16 cellular contexts compared by ENCODE assay signal in the genomic region with DNA sequence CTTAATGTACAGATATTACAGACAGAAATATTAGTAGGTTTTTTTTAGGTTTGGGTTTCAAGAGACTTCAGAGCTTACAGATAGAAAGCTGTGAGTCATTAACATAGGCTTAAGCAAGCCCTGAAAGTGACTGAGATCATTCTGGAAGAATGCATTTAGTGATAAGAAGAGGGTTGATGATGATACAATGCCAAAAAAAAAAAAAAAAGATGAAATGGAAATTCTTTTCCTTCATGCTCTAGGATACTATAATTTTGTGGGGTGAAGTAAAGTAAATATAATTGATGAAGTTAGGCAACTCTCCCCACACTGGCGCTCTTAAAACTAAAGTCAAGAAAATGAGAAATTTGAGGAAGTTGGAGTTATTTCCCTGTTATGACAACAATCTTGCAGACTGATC.
DNase-seq lines count a peak whose midpoint lies in the region; ATAC-seq and TF ChIP-seq lines count a peak whose summit lies in the region.
"Had no signal": no experiment of that assay in that cellular context is flagged by ENCODE, and none has a peak within 500 bp of the region (broad histone marks: within the 10 kb centered on the region; RNA-seq: fewer than 3 reads in every experiment).

No MANE protein-coding gene starts in this region.

- peaks cover 2% of the 10 kb centered on the region for H3K9me3 Mint-ChIP-seq in activated naive CD8-positive, alpha-beta T cell treated with anti-CD3 and anti-CD28 coated beads for 36 hours

- H3K27me3 Mint-ChIP-seq in activated naive CD8-positive, alpha-beta T cell treated with anti-CD3 and anti-CD28 coated beads for 36 hours, result no peaks in the 10 kb centered on the region
- H3K27me3 Mint-ChIP-seq: activated CD4-positive, alpha-beta T cell treated with anti-CD3 and anti-CD28 coated beads, Interleukin-2, amount 10 ng/mL, durations not matched to agents 24 days and 14 days; brain; T-cell had no signal

- POLR2A ChIA-PET in AG04450 (lab: Yijun Ruan, JAX), result interaction anchor here (0.6 to 0.9 kb wide), 3 partner anchors 22 to 1954 kb away, joined by 3 to 9 read pairs (median 6); no protein-coding TSS in a partner anchor

- H3K9me3 ChIP-seq in AG04450 (ENCODE audit: control insufficient read depth, insufficient read depth, low read length), result no peaks in the 10 kb centered on the region
- H3K9me3 ChIP-seq: prostate gland, upper lobe of right lung had no signal

- no peak overlapping the region for H3K4me3 Mint-ChIP-seq in activated naive CD8-positive, alpha-beta T cell treated with anti-CD3 and anti-CD28 coated beads for 36 hours
- H3K4me3 Mint-ChIP-seq: activated CD4-positive, alpha-beta T cell treated with anti-CD3 and anti-CD28 coated beads, Interleukin-2, amount 10 ng/mL, durations not matched to agents 24 days and 14 days; activated T-helper 1 cell treated with anti-CD3 and anti-CD28 coated beads, Interleukin-12 subunit alpha, Interleukin-12 subunit beta, Interleukin-2, Interleukin-4 antibody, amounts not matched to agents 30 ng/mL and 10 ng/mL and 1 ng/mL, durations not matched to agents 14 hours and 24 hours and 36 hours; brain; T-cell had no signal

- no peak for TF ChIP-seq CTCF in AG04450 (IDR thresholded peaks at IDR 0.05; ENCODE audit: low read depth, low read length)
- TF ChIP-seq CTCF in coronary artery (IDR thresholded peaks at IDR 0.05), result no peak

- H3K27me3 ChIP-seq in AG04450 (ENCODE audit: control insufficient read depth, insufficient read depth, low read length), result no peaks in the 10 kb centered on the region
- H3K27me3 ChIP-seq: upper lobe of right lung had no signal

- DNase-seq in AG04450 (ENCODE audit: low read depth, low spot score) (peak; percentile 63), HT1080 (ENCODE audit: low read depth) (peak; percentile 54), astrocyte of the hippocampus (ENCODE audit: low read depth, low spot score) (peak; percentile 58), iPS-NIHi7 (ENCODE audit: extremely low spot score) (peak; percentile 10), coronary artery (ENCODE audit: low spot score) (no peak)
- DNase-seq in activated CD4-positive, CD25-positive, alpha-beta regulatory T cell (lab: John Stamatoyannopoulos, UW), result no peak
- DNase-seq in activated naive CD8-positive, alpha-beta T cell treated with anti-CD3 and anti-CD28 coated beads for 36 hours, result no peak
- DNase-seq: activated CD4-positive, alpha-beta T cell treated with anti-CD3 and anti-CD28 coated beads, Interleukin-2, amount 10 ng/mL, durations not matched to agents 24 days and 14 days; DMS53; NCI-H2171 treated with DMSO at 0.1 percent for 48 hours; T-cell; upper lobe of right lung had no signal

- CTCF ChIA-PET in AG04450 (lab: Charles Lee), result interaction anchor here (2.0 kb wide), 1 partner anchor 26 kb away, joined by 7 read pairs; no protein-coding TSS in a partner anchor

- no peaks in the 10 kb centered on the region for H3K4me1 Mint-ChIP-seq in activated naive CD8-positive, alpha-beta T cell treated with anti-CD3 and anti-CD28 coated beads for 36 hours
- H3K4me1 Mint-ChIP-seq: activated CD4-positive, alpha-beta T cell treated with anti-CD3 and anti-CD28 coated beads, Interleukin-2, amount 10 ng/mL, durations not matched to agents 24 days and 14 days; T-cell had no signal

- no peak overlapping the region for H3K27ac Mint-ChIP-seq in activated naive CD8-positive, alpha-beta T cell treated with anti-CD3 and anti-CD28 coated beads for 36 hours
- H3K27ac Mint-ChIP-seq: activated CD4-positive, alpha-beta T cell treated with anti-CD3 and anti-CD28 coated beads, Interleukin-2, amount 10 ng/mL, durations not matched to agents 24 days and 14 days; activated T-helper 1 cell treated with anti-CD3 and anti-CD28 coated beads, Interleukin-12 subunit alpha, Interleukin-12 subunit beta, Interleukin-2, Interleukin-4 antibody, amounts not matched to agents 30 ng/mL and 10 ng/mL and 1 ng/mL, durations not matched to agents 14 hours and 24 hours and 36 hours; brain; T-cell had no signal

- H3K36me3 Mint-ChIP-seq in activated naive CD8-positive, alpha-beta T cell treated with anti-CD3 and anti-CD28 coated beads for 36 hours, result no peaks in the 10 kb centered on the region
- H3K36me3 Mint-ChIP-seq: brain, T-cell had no signal

- H3K27ac ChIP-seq in AG04450 (ENCODE audit: low read depth, low read length) (no peak overlapping the region), coronary artery (no peak overlapping the region)
- H3K27ac ChIP-seq: prostate gland, upper lobe of right lung had no signal

- no peak for ATAC-seq in GM19328 (IDR thresholded peaks at IDR 0.05; ENCODE audit: unreplicated experiment)
- ATAC-seq: T-cell, upper lobe of right lung had no signal

- H3K4me3 ChIP-seq in AG04450 (ENCODE audit: low read depth, low read length) (no peak overlapping the region), coronary artery (no peak overlapping the region)
- H3K4me3 ChIP-seq: prostate gland, upper lobe of right lung had no signal

Comparison
In these comparisons a context has a peak if more than half of its experiments do, and no peak if none do; other contexts are left out.
1. DNase-seq: peak in AG04450 (single experiment), HT1080 (single experiment), astrocyte of the hippocampus (single experiment) and iPS-NIHi7 (single experiment); none in activated CD4-positive, CD25-positive, alpha-beta regulatory T cell (0 of 4), coronary artery (single experiment) and activated naive CD8-positive, alpha-beta T cell treated with anti-CD3 and anti-CD28 coated beads for 36 hours (single experiment).